1 cellular context compared by ENCODE assay signal in genomic region chr15:81183403-81183760, GRCh38.
TF ChIP-seq lines count a peak whose summit lies in the region.

No MANE protein-coding gene starts in this region.

TF ChIP-seq in IMR-90, 13 proteins besides CTCF, POLR2A, EP300 and RAD21 (continued from another document):
- TF ChIP-seq CEBPB (IDR thresholded peaks at IDR 0.05; ENCODE audit: low read depth, low read length) (no peak), MAFK (IDR thresholded peaks at IDR 0.05; ENCODE audit: low read depth, low read length) (no peak), MXI1 (IDR thresholded peaks at IDR 0.05; ENCODE audit: borderline replicate concordance, low read depth, low read length) (no peak), SMC3 (IDR thresholded peaks at IDR 0.05; ENCODE audit: low read depth, low read length) (no peak), MAZ (IDR thresholded peaks at IDR 0.05; ENCODE audit: borderline replicate concordance, low read depth, low read length) (no peak), RCOR1 (IDR thresholded peaks at IDR 0.05; ENCODE audit: insufficient replicate concordance, low read length) (no peak), FOS (IDR thresholded peaks at IDR 0.05; ENCODE audit: low read depth, low read length) (no peak), RFX5 (IDR thresholded peaks at IDR 0.05; ENCODE audit: low read depth, low read length) (no peak), NFE2L2 (IDR thresholded peaks at IDR 0.05; ENCODE audit: low read depth, low read length) (no peak), USF2 (IDR thresholded peaks at IDR 0.05; ENCODE audit: low read depth, low read length) (no peak)
- TF ChIP-seq, protein P1, sequence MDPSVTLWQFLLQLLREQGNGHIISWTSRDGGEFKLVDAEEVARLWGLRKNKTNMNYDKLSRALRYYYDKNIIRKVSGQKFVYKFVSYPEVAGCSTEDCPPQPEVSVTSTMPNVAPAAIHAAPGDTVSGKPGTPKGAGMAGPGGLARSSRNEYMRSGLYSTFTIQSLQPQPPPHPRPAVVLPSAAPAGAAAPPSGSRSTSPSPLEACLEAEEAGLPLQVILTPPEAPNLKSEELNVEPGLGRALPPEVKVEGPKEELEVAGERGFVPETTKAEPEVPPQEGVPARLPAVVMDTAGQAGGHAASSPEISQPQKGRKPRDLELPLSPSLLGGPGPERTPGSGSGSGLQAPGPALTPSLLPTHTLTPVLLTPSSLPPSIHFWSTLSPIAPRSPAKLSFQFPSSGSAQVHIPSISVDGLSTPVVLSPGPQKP (IDR thresholded peaks at IDR 0.05; ENCODE audit: borderline replicate concordance, low read depth, low read length), result no peak
